Comparison of ENCODE assay signal across 10 cellular contexts in the genomic region with DNA sequence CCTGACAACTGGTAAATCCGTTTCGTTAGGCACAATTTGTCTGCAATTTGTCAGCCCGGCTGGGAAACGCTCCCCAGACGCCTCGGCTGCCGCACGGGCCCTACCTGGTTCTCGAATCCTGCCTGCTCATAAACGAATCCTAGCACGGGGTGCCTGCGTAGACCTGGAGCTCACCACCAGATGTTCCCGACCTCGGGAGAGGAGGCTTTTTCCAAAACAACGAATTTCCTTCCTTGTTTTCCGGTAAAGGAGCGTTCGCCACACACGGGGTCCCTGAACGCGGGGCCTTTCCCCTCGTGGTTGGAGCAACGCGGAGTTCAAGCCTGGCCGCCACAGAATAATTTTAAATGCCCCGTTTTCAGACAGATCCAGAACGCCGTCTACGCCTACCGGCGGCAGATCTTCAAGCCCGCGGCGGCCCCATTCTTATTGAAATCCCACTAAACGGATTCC. TPM values are rescaled to one million over a fixed set of nuclear protein-coding genes. Genes with fewer than 3 reads are reported as not detected.
DNase-seq lines count a peak whose midpoint lies in the region; ATAC-seq and TF ChIP-seq lines count a peak whose summit lies in the region.
"Had no signal": no experiment of that assay in that cellular context is flagged by ENCODE, and none has a peak within 500 bp of the region (broad histone marks: within the 10 kb centered on the region; RNA-seq: fewer than 3 reads in every experiment).

No MANE protein-coding gene starts in this region.

- no peaks in the 10 kb centered on the region for H4K20me1 ChIP-seq in neural cell (ENCODE audit: insufficient read depth)

- no peak overlapping the region for H3K27ac Mint-ChIP-seq in central memory CD8-positive, alpha-beta T cell (ENCODE audit: low read depth)

- H3K27me3 ChIP-seq in HUES48 (ENCODE audit: control insufficient read depth, insufficient read depth, low read length) (peaks cover 100% of the 10 kb centered on the region), neural cell (ENCODE audit: insufficient read depth, low read depth, low read length) (peaks cover 100% of the 10 kb centered on the region)

- no peaks in the 10 kb centered on the region for H3F3A ChIP-seq in neural cell (ENCODE audit: insufficient read depth, low read length, poor library complexity, severe bottlenecking)

- no peaks in the 10 kb centered on the region for H3K9me3 ChIP-seq in HUES48 (ENCODE audit: control insufficient read depth, insufficient read depth, low read length)
- no peaks in the 10 kb centered on the region for H3K9me3 ChIP-seq in neural cell (ENCODE audit: low read length)
- H3K9me3 ChIP-seq: thyroid gland had no signal

- no peaks in the 10 kb centered on the region for H3K9me2 ChIP-seq in neural cell (ENCODE audit: insufficient read depth, low read length)

- H3K4me1 ChIP-seq in HUES48 (ENCODE audit: control insufficient read depth, insufficient read depth, low read length), result peaks cover 31% of the 10 kb centered on the region

- peak overlapping the region; percentile 15; the same call in 1 of the 2 replicates for H3K4me3 ChIP-seq in HUES48 (ENCODE audit: low read depth, low read length)
- no peak overlapping the region for H3K4me3 ChIP-seq in neural cell (ENCODE audit: low read length)
- H3K4me3 ChIP-seq: thyroid gland had no signal

- H3K4me2 ChIP-seq in neural cell (ENCODE audit: low read length), result no peak overlapping the region

- no peak for TF ChIP-seq CTCF in C4-2B (conservative IDR thresholded peaks at IDR 0.05)
- TF ChIP-seq CTCF in neural cell (IDR thresholded peaks at IDR 0.05; ENCODE audit: poor library complexity, severe bottlenecking), result no peak

- no peak for ATAC-seq in central memory CD8-positive, alpha-beta T cell (replicated peaks; ENCODE audit: extremely low read depth, poor library complexity, severe bottlenecking)
- no peak for ATAC-seq in HG02852 (IDR thresholded peaks at IDR 0.05; ENCODE audit: unreplicated experiment)

- H3K4me1 Mint-ChIP-seq in central memory CD8-positive, alpha-beta T cell, result peaks cover 7% of the 10 kb centered on the region

- H3K9me3 Mint-ChIP-seq in central memory CD8-positive, alpha-beta T cell, result no peaks in the 10 kb centered on the region

- no peak for TF ChIP-seq EP300 in neural cell (conservative IDR thresholded peaks at IDR 0.05; ENCODE audit: poor library complexity, severe bottlenecking)

- no peak for TF ChIP-seq RAD21 in neural cell (conservative IDR thresholded peaks at IDR 0.05)

- H3K36me3 ChIP-seq in HUES48 (ENCODE audit: control insufficient read depth, insufficient read depth, low read length) (no peaks in the 10 kb centered on the region), neural cell (ENCODE audit: insufficient read depth, low read length) (no peaks in the 10 kb centered on the region)
- H3K36me3 ChIP-seq: thyroid gland had no signal

- H3K4me3 Mint-ChIP-seq in central memory CD8-positive, alpha-beta T cell, result peak overlapping the region; percentile 16

- peaks cover 80% of the 10 kb centered on the region for H3K27me3 Mint-ChIP-seq in central memory CD8-positive, alpha-beta T cell

- H3K36me3 Mint-ChIP-seq in central memory CD8-positive, alpha-beta T cell (ENCODE audit: insufficient read depth), result peaks cover 13% of the 10 kb centered on the region

- H3K79me2 ChIP-seq in neural cell (replicated peaks; ENCODE audit: insufficient read depth, low read length), result no peaks in the 10 kb centered on the region

- H3K9ac ChIP-seq in HUES48 (ENCODE audit: low read depth, low read length), result no peak overlapping the region
- no peak overlapping the region for H3K9ac ChIP-seq in neural cell (ENCODE audit: low read length)

- H2AFZ ChIP-seq in neural cell (ENCODE audit: low read depth, low read length), result no peak overlapping the region

- H3K27ac ChIP-seq in C4-2B, result peak overlapping the region; percentile 99
- H3K27ac ChIP-seq in HUES48 (ENCODE audit: low read depth, low read length), result no peak overlapping the region
- no peak overlapping the region for H3K27ac ChIP-seq in neural cell (ENCODE audit: low read length)
- H3K27ac ChIP-seq: thyroid gland had no signal

- no peak for DNase-seq in central memory CD8-positive, alpha-beta T cell (ENCODE audit: low spot score in 2 of 2)
- DNase-seq in GM19240 (ENCODE audit: insufficient read length, low spot score) (no peak), SK-N-DZ (ENCODE audit: low spot score) (no peak), kidney tubule cell (ENCODE audit: low spot score) (no peak)
- DNase-seq: NCI-H510A treated with DMSO at 0.1 percent for 48 hours, thyroid gland had no signal

TF ChIP-seq in neural cell, 6 proteins besides CTCF, POLR2A, EP300 and RAD21:
- TF ChIP-seq EZH2 (IDR thresholded peaks at IDR 0.05; ENCODE audit: borderline replicate concordance, insufficient read depth, low read length, poor library complexity, severe bottlenecking) (no peak), TAF1 (IDR thresholded peaks at IDR 0.05; ENCODE audit: low read depth) (no peak), POLR2AphosphoS5 (IDR thresholded peaks at IDR 0.05) (peak; percentile 90)
- TF ChIP-seq, protein P1, sequence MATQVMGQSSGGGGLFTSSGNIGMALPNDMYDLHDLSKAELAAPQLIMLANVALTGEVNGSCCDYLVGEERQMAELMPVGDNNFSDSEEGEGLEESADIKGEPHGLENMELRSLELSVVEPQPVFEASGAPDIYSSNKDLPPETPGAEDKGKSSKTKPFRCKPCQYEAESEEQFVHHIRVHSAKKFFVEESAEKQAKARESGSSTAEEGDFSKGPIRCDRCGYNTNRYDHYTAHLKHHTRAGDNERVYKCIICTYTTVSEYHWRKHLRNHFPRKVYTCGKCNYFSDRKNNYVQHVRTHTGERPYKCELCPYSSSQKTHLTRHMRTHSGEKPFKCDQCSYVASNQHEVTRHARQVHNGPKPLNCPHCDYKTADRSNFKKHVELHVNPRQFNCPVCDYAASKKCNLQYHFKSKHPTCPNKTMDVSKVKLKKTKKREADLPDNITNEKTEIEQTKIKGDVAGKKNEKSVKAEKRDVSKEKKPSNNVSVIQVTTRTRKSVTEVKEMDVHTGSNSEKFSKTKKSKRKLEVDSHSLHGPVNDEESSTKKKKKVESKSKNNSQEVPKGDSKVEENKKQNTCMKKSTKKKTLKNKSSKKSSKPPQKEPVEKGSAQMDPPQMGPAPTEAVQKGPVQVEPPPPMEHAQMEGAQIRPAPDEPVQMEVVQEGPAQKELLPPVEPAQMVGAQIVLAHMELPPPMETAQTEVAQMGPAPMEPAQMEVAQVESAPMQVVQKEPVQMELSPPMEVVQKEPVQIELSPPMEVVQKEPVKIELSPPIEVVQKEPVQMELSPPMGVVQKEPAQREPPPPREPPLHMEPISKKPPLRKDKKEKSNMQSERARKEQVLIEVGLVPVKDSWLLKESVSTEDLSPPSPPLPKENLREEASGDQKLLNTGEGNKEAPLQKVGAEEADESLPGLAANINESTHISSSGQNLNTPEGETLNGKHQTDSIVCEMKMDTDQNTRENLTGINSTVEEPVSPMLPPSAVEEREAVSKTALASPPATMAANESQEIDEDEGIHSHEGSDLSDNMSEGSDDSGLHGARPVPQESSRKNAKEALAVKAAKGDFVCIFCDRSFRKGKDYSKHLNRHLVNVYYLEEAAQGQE (IDR thresholded peaks at IDR 0.05; ENCODE audit: borderline replicate concordance), result no peak
TF ChIP-seq in neural cell: peak in this region for 1.

RNA-seq across cellular contexts. Expression of a gene that starts 1.1 kb away (rescaled TPM):
- not detected in 2 replicates for polyA plus RNA-seq in neural cell
- not detected in 2 replicates for polyA minus RNA-seq in neural cell
- 116 and 129 TPM in 2 replicates for polyA plus RNA-seq in SK-N-DZ (2014; cell fraction: cytosol; rRNA removed)
- 130 and 136 TPM in 2 replicates for polyA plus RNA-seq in SK-N-DZ (2014; cell fraction: nucleus; rRNA removed)

RNA-seq across cellular contexts. Expression of a gene that starts 25.2 kb away (rescaled TPM):
- not detected in 2 replicates for polyA plus RNA-seq in neural cell
- not detected in 2 replicates for polyA minus RNA-seq in neural cell
- polyA plus RNA-seq in SK-N-DZ (2014; cell fraction: cytosol; rRNA removed), result not detected in 2 replicates
- polyA plus RNA-seq in SK-N-DZ (2014; cell fraction: nucleus; rRNA removed), result not detected in 2 replicates
